ENCODE assay signal across 26 cellular contexts in the genomic region with DNA sequence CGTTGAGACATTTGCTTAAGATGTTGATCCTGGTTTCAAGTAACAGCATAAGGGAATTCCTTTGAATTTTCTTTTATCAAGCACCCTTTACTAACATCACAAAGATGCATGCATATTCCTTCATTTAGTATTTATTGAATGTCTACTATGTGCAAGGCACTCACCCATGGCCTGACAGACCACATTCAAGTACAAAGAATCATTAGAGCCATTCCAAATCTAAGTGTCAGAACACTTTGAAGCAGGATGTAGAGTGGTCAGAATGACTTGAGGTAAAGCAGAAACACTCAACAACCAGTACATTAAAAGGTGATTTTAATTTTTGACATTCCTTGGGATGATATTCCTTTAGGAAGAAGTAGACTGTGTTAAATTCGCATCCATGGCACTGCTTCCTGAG.
"Had no signal": no experiment of that assay in that cellular context is flagged by ENCODE, and none has a peak within 500 bp of the region (broad histone marks: within the 10 kb centered on the region; RNA-seq: fewer than 3 reads in every experiment).

No MANE protein-coding gene starts in this region.

- H3K4me1 ChIP-seq: breast epithelium, SJCRH30 had no signal

- ATAC-seq: activated CD4-positive, alpha-beta T cell treated with anti-CD3 and anti-CD28 coated beads for 36 hours; activated CD4-positive, CD25-positive, alpha-beta regulatory T cell treated with anti-CD3 and anti-CD28 coated beads, Interleukin-2, amount 50 U/mL, for 24 hours; activated CD8-positive, alpha-beta T cell treated with anti-CD3 and anti-CD28 coated beads, Interleukin-2, amount 10 ng/mL, durations not matched to agents 7 days and 5 days; body of pancreas; Panc1 had no signal

- H3K27ac Mint-ChIP-seq: activated CD4-positive, alpha-beta T cell treated with anti-CD3 and anti-CD28 coated beads for 36 hours; activated CD4-positive, alpha-beta T cell treated with anti-CD3 and anti-CD28 coated beads, Interleukin-2, amount 10 ng/mL, durations not matched to agents 7 days and 5 days; activated CD8-positive, alpha-beta T cell treated with anti-CD3 and anti-CD28 coated beads, Interleukin-2, amount 10 ng/mL, durations not matched to agents 7 days and 5 days; T-helper 1 cell treated with Interleukin-12 subunit alpha and Interleukin-12 subunit beta and Interleukin-4 antibody, amounts not matched to agents 30 μg/mL and 1 μg/mL, for 36 hours; T-helper 2 cell treated with Interferon-gamma antibody and Interleukin-4, amounts not matched to agents 5 μg/mL and 100 μg/mL, for 36 hours had no signal

- H3K4me3 ChIP-seq: adrenal gland, body of pancreas, breast epithelium, SJCRH30 had no signal

- H3K9me3 Mint-ChIP-seq: activated CD4-positive, alpha-beta T cell treated with anti-CD3 and anti-CD28 coated beads, Interleukin-2, amount 10 ng/mL, durations not matched to agents 7 days and 5 days; T-helper 1 cell treated with Interleukin-12 subunit alpha and Interleukin-12 subunit beta and Interleukin-4 antibody, amounts not matched to agents 30 μg/mL and 1 μg/mL, for 36 hours; T-helper 2 cell treated with Interferon-gamma antibody and Interleukin-4, amounts not matched to agents 5 μg/mL and 100 μg/mL, for 36 hours had no signal

- H3K4me3 Mint-ChIP-seq: activated CD4-positive, alpha-beta T cell treated with anti-CD3 and anti-CD28 coated beads for 36 hours; activated CD4-positive, alpha-beta T cell treated with anti-CD3 and anti-CD28 coated beads, Interleukin-2, amount 10 ng/mL, durations not matched to agents 7 days and 5 days; activated CD8-positive, alpha-beta T cell treated with anti-CD3 and anti-CD28 coated beads, Interleukin-2, amount 10 ng/mL, durations not matched to agents 7 days and 5 days; T-helper 1 cell treated with Interleukin-12 subunit alpha and Interleukin-12 subunit beta and Interleukin-4 antibody, amounts not matched to agents 30 μg/mL and 1 μg/mL, for 36 hours; T-helper 2 cell treated with Interferon-gamma antibody and Interleukin-4, amounts not matched to agents 5 μg/mL and 100 μg/mL, for 36 hours had no signal

- DNase-seq: activated CD4-positive, alpha-beta T cell treated with anti-CD3 and anti-CD28 coated beads for 36 hours; activated CD4-positive, alpha-beta T cell treated with anti-CD3 and anti-CD28 coated beads, Interleukin-2, amount 10 ng/mL, durations not matched to agents 7 days and 5 days; activated CD4-positive, alpha-beta T cell treated with anti-CD3 and anti-CD28 coated beads, Interleukin-2, amount 50 U/mL, for 48 hours; activated CD8-positive, alpha-beta T cell treated with anti-CD3 and anti-CD28 coated beads, Interleukin-2, amount 10 ng/mL, durations not matched to agents 7 days and 5 days; activated effector memory CD4-positive, alpha-beta T cell treated with anti-CD3 and anti-CD28 coated beads, Interleukin-2, amount 50 U/mL, for 16 hours; activated naive CD4-positive, alpha-beta T cell; activated naive CD4-positive, alpha-beta T cell treated with anti-CD3 and anti-CD28 coated beads, Interleukin-2, amount 50 U/mL, for 16 hours; activated T-cell treated with anti-CD3 and anti-CD28 coated beads, Interleukin-2, amount 50 U/mL, for 48 hours; adrenal gland; body of pancreas; NCI-H1092 treated with DMSO at 0.1 percent for 48 hours; NCI-H1417 treated with DMSO at 0.1 percent for 48 hours; NCI-H187 treated with DMSO at 0.1 percent for 48 hours; NCI-H2081; NCI-H226; NCI-H446 treated with DMSO at 0.1 percent for 48 hours; NCI-H524; NCI-H69; SHP77; SJCRH30; SK-N-SH had no signal

- H3K9me3 ChIP-seq: adrenal gland, body of pancreas, breast epithelium, SJCRH30, SK-N-SH had no signal

- H3K27me3 Mint-ChIP-seq: activated CD4-positive, alpha-beta T cell treated with anti-CD3 and anti-CD28 coated beads for 36 hours; activated CD4-positive, alpha-beta T cell treated with anti-CD3 and anti-CD28 coated beads, Interleukin-2, amount 10 ng/mL, durations not matched to agents 7 days and 5 days had no signal

- H3K4me2 ChIP-seq: SK-N-SH had no signal

- H3K9ac ChIP-seq: SK-N-SH had no signal

- H3K27ac ChIP-seq: adrenal gland, body of pancreas, breast epithelium, SJCRH30 had no signal

- H3K27me3 ChIP-seq: adrenal gland, body of pancreas, breast epithelium, SJCRH30 had no signal
